In the genomic region with DNA sequence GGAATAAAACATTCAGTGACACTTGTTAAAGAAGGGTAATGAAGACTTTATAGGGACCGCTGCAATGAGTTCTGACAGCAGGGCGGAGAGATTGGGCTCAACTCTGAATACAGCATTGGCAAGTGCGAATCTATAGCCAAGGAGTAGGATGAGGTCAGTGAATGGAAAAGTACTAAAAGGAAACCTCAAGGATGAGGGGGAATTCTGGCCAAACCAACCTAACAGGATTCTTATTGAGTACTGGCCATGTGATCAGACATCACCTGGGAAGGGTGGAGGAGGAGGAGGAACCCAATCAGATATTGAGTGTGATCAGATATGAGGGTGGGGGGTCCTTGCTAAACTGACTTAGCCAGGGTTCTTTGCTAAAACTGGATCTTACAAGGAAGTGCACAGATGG, we compare ENCODE assay signal across 1 cellular context.
TF ChIP-seq lines count a peak whose summit lies in the region.

No MANE protein-coding gene starts in this region.

TF ChIP-seq in GM12878, 131 proteins besides CTCF, POLR2A, EP300 and RAD21:
- TF ChIP-seq EGR1 (IDR thresholded peaks at IDR 0.05; ENCODE audit: borderline replicate concordance in 1 of 2, low read depth in 2 of 2, low read length in 2 of 2) (no peak), ZNF592 (IDR thresholded peaks at IDR 0.05) (no peak), TCF12 (IDR thresholded peaks at IDR 0.05; ENCODE audit: low read depth, low read length) (no peak), TBL1XR1 (IDR thresholded peaks at IDR 0.05; ENCODE audit: low read depth, low read length) (no peak), EED (IDR thresholded peaks at IDR 0.05; ENCODE audit: low read depth) (no peak), MYB (IDR thresholded peaks at IDR 0.05; ENCODE audit: borderline replicate concordance, low read depth, low read length) (no peak), PAX8 (IDR thresholded peaks at IDR 0.05) (no peak), WRNIP1 (IDR thresholded peaks at IDR 0.05; ENCODE audit: borderline replicate concordance, low read depth, low read length) (no peak), HSF1 (IDR thresholded peaks at IDR 0.05; ENCODE audit: low read depth, low read length) (no peak), POU2F2 (IDR thresholded peaks at IDR 0.05; ENCODE audit: borderline replicate concordance, low read depth, low read length) (no peak), BRCA1 (IDR thresholded peaks at IDR 0.05; ENCODE audit: low read depth, low read length) (no peak), MLLT1 (IDR thresholded peaks at IDR 0.05) (no peak), MAX (IDR thresholded peaks at IDR 0.05; ENCODE audit: low read depth, low read length) (no peak)
- TF ChIP-seq, protein P1, sequence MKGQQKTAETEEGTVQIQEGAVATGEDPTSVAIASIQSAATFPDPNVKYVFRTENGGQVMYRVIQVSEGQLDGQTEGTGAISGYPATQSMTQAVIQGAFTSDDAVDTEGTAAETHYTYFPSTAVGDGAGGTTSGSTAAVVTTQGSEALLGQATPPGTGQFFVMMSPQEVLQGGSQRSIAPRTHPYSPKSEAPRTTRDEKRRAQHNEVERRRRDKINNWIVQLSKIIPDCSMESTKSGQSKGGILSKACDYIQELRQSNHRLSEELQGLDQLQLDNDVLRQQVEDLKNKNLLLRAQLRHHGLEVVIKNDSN (IDR thresholded peaks at IDR 0.05; ENCODE audit: borderline replicate concordance, extremely low read length, insufficient read depth, low read depth, low read length), result no peak
- TF ChIP-seq, protein P2, sequence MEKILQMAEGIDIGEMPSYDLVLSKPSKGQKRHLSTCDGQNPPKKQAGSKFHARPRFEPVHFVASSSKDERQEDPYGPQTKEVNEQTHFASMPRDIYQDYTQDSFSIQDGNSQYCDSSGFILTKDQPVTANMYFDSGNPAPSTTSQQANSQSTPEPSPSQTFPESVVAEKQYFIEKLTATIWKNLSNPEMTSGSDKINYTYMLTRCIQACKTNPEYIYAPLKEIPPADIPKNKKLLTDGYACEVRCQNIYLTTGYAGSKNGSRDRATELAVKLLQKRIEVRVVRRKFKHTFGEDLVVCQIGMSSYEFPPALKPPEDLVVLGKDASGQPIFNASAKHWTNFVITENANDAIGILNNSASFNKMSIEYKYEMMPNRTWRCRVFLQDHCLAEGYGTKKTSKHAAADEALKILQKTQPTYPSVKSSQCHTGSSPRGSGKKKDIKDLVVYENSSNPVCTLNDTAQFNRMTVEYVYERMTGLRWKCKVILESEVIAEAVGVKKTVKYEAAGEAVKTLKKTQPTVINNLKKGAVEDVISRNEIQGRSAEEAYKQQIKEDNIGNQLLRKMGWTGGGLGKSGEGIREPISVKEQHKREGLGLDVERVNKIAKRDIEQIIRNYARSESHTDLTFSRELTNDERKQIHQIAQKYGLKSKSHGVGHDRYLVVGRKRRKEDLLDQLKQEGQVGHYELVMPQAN (conservative IDR thresholded peaks at IDR 0.05), result no peak
